ENCODE assay signal across 1 cellular context in genomic region chr2:86274265-86274917, GRCh38.
TF ChIP-seq lines count a peak whose summit lies in the region.

No MANE protein-coding gene starts in this region.

TF ChIP-seq in WTC11, 78 proteins besides CTCF, POLR2A, EP300 and RAD21 (continued from another document):
- TF ChIP-seq ATF2 (CRISPR knock-in tag; IDR thresholded peaks at IDR 0.05; ENCODE audit: borderline replicate concordance, low read depth) (no peak), CREB1 (CRISPR knock-in tag; IDR thresholded peaks at IDR 0.05) (no peak), FOXK1 (CRISPR knock-in tag; IDR thresholded peaks at IDR 0.05) (no peak), HMGA2 (CRISPR knock-in tag; IDR thresholded peaks at IDR 0.05) (no peak), IRF2 (CRISPR knock-in tag; IDR thresholded peaks at IDR 0.05; ENCODE audit: borderline replicate concordance, low read depth) (no peak)
